Comparison of ENCODE assay signal across 17 cellular contexts in the genomic region with DNA sequence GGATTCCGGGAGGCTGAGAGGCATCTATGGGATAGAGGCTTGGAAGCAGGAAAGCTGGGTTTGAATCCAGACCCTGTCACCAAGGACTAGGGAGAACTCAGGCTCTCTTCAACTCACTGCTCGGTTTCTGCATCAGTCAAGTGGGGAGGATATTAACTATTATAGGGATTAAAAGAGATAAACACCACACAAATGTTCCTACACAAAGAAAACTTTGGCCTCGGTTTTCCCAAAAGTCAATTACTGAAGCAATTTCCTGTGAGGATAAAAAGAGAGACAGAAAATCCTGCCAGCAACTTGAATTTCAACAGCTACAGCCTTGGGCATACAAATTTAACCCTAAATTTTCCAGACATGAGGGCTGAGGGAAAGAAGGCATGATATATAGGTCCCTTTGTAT. TPM values are rescaled to one million over a fixed set of nuclear protein-coding genes. Genes with fewer than 3 reads are reported as not detected.
DNase-seq lines count a peak whose midpoint lies in the region; ATAC-seq and TF ChIP-seq lines count a peak whose summit lies in the region.
"Had no signal": no experiment of that assay in that cellular context is flagged by ENCODE, and none has a peak within 500 bp of the region (broad histone marks: within the 10 kb centered on the region; RNA-seq: fewer than 3 reads in every experiment).

No MANE protein-coding gene starts in this region.

- no peak for DNase-seq in SK-N-SH
- no peak for DNase-seq in esophagus squamous epithelium (lab: John Stamatoyannopoulos, UW)
- no peak for DNase-seq in upper lobe of left lung
- DNase-seq in activated CD4-positive, alpha-beta T cell treated with anti-CD3 and anti-CD28 coated beads for 4 hours, result no peak
- no peak for DNase-seq in LoVo (ENCODE audit: low spot score)
- DNase-seq in NCI-H128 (lab: John Stamatoyannopoulos, UW; ENCODE audit: unreplicated experiment), result no peak
- DNase-seq: activated B cell treated with CpG ODN at 0.5 μM for 24 hours; activated CD8-positive, alpha-beta memory T cell treated with anti-CD3 and anti-CD28 coated beads, Interleukin-2, amount 10 ng/mL, durations not matched to agents 7 days and 5 days; activated effector memory CD4-positive, alpha-beta T cell treated with anti-CD3 and anti-CD28 coated beads, Interleukin-2, amount 50 U/mL, for 16 hours; anterior cingulate cortex; MM.1S; NCI-H2029; SHP77; stimulated activated CD4-positive, alpha-beta T cell treated with anti-CD3 and anti-CD28 coated beads, Interleukin-4, amount 100 ng/mL, for 1 hour; T-helper 2 cell had no signal

- H3F3A ChIP-seq in SK-N-SH (replicated peaks; ENCODE audit: insufficient read depth), result peaks cover 12% of the 10 kb centered on the region

- peaks cover 58% of the 10 kb centered on the region for H3K79me2 ChIP-seq in SK-N-SH (ENCODE audit: insufficient read depth)

- H3K36me3 ChIP-seq in SK-N-SH (replicated peaks in 1 of 2; ENCODE audit: control insufficient read depth in 1 of 2, insufficient read depth in 2 of 2, low read length in 1 of 2) (peaks cover 45 to 49% of the 10 kb centered on the region in 2 experiments), esophagus squamous epithelium (peaks cover 0 to 63% (median 0%) of the 10 kb centered on the region in 3 donors), muscle layer of duodenum (ENCODE audit: control insufficient read depth in 1 of 2, insufficient read depth in 2 of 2, low read length in 2 of 2) (peaks cover 8 to 19% of the 10 kb centered on the region in 2 donors), upper lobe of left lung (peaks cover 0 to 15% (median 0%) of the 10 kb centered on the region in 4 donors)

- H3K27me3 ChIP-seq in SK-N-SH (ENCODE audit: insufficient read depth), result no peaks in the 10 kb centered on the region
- H3K27me3 ChIP-seq in esophagus squamous epithelium, result no peaks in the 10 kb centered on the region
- no peaks in the 10 kb centered on the region for H3K27me3 ChIP-seq in muscle layer of duodenum (ENCODE audit: low read depth, low read length)
- no peaks in the 10 kb centered on the region for H3K27me3 ChIP-seq in upper lobe of left lung

- peak overlapping the region; percentile 43 for H3K4me2 ChIP-seq in SK-N-SH

- 40% methylated on average over 3 of the region's 3 CpGs for WGBS in SK-N-SH (ENCODE audit: low lambda C conversion rate)
- 14 to 31% methylated on average over 2 to 3 of the region's 3 CpGs for WGBS in esophagus squamous epithelium, 2 donors
- 55 to 57% methylated on average over 3 of the region's 3 CpGs for WGBS in upper lobe of left lung, 2 donors

- H3K9me3 ChIP-seq in SK-N-SH (no peaks in the 10 kb centered on the region), esophagus squamous epithelium (no peaks in the 10 kb centered on the region), muscle layer of duodenum (ENCODE audit: control insufficient read depth in 1 of 2, low read length in 2 of 2) (no peaks in the 10 kb centered on the region), upper lobe of left lung (no peaks in the 10 kb centered on the region)

- H4K20me1 ChIP-seq in SK-N-SH (ENCODE audit: insufficient read depth), result no peaks in the 10 kb centered on the region

- TF ChIP-seq CTCF in SK-N-SH (IDR thresholded peaks at IDR 0.05), result no peak
- no peak for TF ChIP-seq CTCF in esophagus squamous epithelium (IDR thresholded peaks at IDR 0.05)
- TF ChIP-seq CTCF in upper lobe of left lung (IDR thresholded peaks at IDR 0.05), result no peak

- no peak for ATAC-seq in upper lobe of left lung (ENCODE audit: low FRiP score in 2 of 2)
- ATAC-seq: activated CD8-positive, alpha-beta memory T cell treated with anti-CD3 and anti-CD28 coated beads, Interleukin-2, amount 10 ng/mL, durations not matched to agents 7 days and 5 days; GM12878 had no signal

- TF ChIP-seq EP300 in SK-N-SH (IDR thresholded peaks at IDR 0.05; ENCODE audit: borderline replicate concordance in 1 of 2, low read depth in 1 of 2, low read length in 1 of 2) (no peak), upper lobe of left lung (IDR thresholded peaks at IDR 0.05) (no peak)

- CTCF ChIA-PET in SK-N-SH (lab: Yijun Ruan, JAX), result interaction anchor here (1.0 to 2.4 kb wide), 3 partner anchors 50 to 90 kb away, joined by 3 to 8 read pairs (median 3); no protein-coding TSS in a partner anchor

- H3K4me1 ChIP-seq in SK-N-SH (ENCODE audit: control insufficient read depth in 1 of 2, insufficient read depth in 2 of 2, low read depth in 1 of 2, low read length in 1 of 2), result peaks cover 36 to 42% of the 10 kb centered on the region in 2 experiments
- H3K4me1 ChIP-seq in esophagus squamous epithelium, result peaks cover 3 to 59% (median 11%) of the 10 kb centered on the region in 3 donors
- peaks cover 0 to 7% of the 10 kb centered on the region in 2 donors for H3K4me1 ChIP-seq in muscle layer of duodenum (ENCODE audit: control insufficient read depth in 1 of 2, insufficient read depth in 2 of 2, low read length in 2 of 2)
- H3K4me1 ChIP-seq in upper lobe of left lung, result peaks cover 0 to 4% (median 2%) of the 10 kb centered on the region in 4 donors

- intact Hi-C loops in esophagus squamous epithelium (cut with DNase I), result no loop called here

- TF ChIP-seq RAD21 in SK-N-SH (IDR thresholded peaks at IDR 0.05; ENCODE audit: low read length), result no peak

- POLR2A ChIA-PET in SK-N-SH (lab: Yijun Ruan, JAX), result no interaction called here

- H3K27ac ChIP-seq in SK-N-SH (ENCODE audit: low read depth in 2 of 2, low read length in 1 of 2), result peak overlapping the region; percentile 66 to 90
- H3K27ac ChIP-seq in esophagus squamous epithelium, result peak overlapping the region in 3 of 4 donors; percentile 18 to 60 (median 50)
- H3K27ac ChIP-seq in muscle layer of duodenum (ENCODE audit: low read length), result peak overlapping the region; percentile 47
- H3K27ac ChIP-seq in upper lobe of left lung, result peak overlapping the region in 3 of 4 donors; percentile 8 to 38 (median 13)

- TF ChIP-seq POLR2A in esophagus squamous epithelium (IDR thresholded peaks at IDR 0.05) (no peak), upper lobe of left lung (IDR thresholded peaks at IDR 0.05) (no peak)

- H3K4me3 ChIP-seq in SK-N-SH (ENCODE audit: low read depth in 2 of 2, low read length in 1 of 2) (no peak overlapping the region), esophagus squamous epithelium (no peak overlapping the region), muscle layer of duodenum (ENCODE audit: low read depth in 1 of 2, low read length in 2 of 2) (no peak overlapping the region), upper lobe of left lung (no peak overlapping the region)
- H3K4me3 ChIP-seq: GM12878 had no signal

- no peaks in the 10 kb centered on the region for H3K9me2 ChIP-seq in SK-N-SH

- no peak overlapping the region for H2AFZ ChIP-seq in SK-N-SH (ENCODE audit: low read depth)

- peak overlapping the region; percentile 37; the same call in 1 of the 2 replicates for H3K9ac ChIP-seq in SK-N-SH

TF ChIP-seq in SK-N-SH, 30 proteins besides CTCF, POLR2A, EP300 and RAD21 (continues in another document):
- TF ChIP-seq CHD2 (IDR thresholded peaks at IDR 0.05; ENCODE audit: low read length, partially characterized antibody) (no peak), TCF12 (IDR thresholded peaks at IDR 0.05) (no peak), FOXJ3 (CRISPR knock-in tag; IDR thresholded peaks at IDR 0.05) (no peak), TAF1 (IDR thresholded peaks at IDR 0.05; ENCODE audit: borderline replicate concordance, low read depth, low read length) (no peak), POLR2AphosphoS5 (IDR thresholded peaks at IDR 0.05; ENCODE audit: low read depth, low read length) (no peak), RFX5 (IDR thresholded peaks at IDR 0.05; ENCODE audit: low read length) (no peak), FOXM1 (IDR thresholded peaks at IDR 0.05; ENCODE audit: low read depth) (no peak)
- TF ChIP-seq, protein P1, sequence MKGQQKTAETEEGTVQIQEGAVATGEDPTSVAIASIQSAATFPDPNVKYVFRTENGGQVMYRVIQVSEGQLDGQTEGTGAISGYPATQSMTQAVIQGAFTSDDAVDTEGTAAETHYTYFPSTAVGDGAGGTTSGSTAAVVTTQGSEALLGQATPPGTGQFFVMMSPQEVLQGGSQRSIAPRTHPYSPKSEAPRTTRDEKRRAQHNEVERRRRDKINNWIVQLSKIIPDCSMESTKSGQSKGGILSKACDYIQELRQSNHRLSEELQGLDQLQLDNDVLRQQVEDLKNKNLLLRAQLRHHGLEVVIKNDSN (IDR thresholded peaks at IDR 0.05; ENCODE audit: borderline replicate concordance, low read depth), result no peak
- TF ChIP-seq, protein P2, sequence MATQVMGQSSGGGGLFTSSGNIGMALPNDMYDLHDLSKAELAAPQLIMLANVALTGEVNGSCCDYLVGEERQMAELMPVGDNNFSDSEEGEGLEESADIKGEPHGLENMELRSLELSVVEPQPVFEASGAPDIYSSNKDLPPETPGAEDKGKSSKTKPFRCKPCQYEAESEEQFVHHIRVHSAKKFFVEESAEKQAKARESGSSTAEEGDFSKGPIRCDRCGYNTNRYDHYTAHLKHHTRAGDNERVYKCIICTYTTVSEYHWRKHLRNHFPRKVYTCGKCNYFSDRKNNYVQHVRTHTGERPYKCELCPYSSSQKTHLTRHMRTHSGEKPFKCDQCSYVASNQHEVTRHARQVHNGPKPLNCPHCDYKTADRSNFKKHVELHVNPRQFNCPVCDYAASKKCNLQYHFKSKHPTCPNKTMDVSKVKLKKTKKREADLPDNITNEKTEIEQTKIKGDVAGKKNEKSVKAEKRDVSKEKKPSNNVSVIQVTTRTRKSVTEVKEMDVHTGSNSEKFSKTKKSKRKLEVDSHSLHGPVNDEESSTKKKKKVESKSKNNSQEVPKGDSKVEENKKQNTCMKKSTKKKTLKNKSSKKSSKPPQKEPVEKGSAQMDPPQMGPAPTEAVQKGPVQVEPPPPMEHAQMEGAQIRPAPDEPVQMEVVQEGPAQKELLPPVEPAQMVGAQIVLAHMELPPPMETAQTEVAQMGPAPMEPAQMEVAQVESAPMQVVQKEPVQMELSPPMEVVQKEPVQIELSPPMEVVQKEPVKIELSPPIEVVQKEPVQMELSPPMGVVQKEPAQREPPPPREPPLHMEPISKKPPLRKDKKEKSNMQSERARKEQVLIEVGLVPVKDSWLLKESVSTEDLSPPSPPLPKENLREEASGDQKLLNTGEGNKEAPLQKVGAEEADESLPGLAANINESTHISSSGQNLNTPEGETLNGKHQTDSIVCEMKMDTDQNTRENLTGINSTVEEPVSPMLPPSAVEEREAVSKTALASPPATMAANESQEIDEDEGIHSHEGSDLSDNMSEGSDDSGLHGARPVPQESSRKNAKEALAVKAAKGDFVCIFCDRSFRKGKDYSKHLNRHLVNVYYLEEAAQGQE (IDR thresholded peaks at IDR 0.05; ENCODE audit: low read depth, low read length), result no peak
- TF ChIP-seq, protein P3, sequence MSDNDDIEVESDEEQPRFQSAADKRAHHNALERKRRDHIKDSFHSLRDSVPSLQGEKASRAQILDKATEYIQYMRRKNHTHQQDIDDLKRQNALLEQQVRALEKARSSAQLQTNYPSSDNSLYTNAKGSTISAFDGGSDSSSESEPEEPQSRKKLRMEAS (IDR thresholded peaks at IDR 0.05; ENCODE audit: low read depth), result no peak

RNA-seq across cellular contexts. Expression of a gene that starts 36.0 kb away (rescaled TPM):
- 328 and 481 TPM in 2 replicates for polyA plus RNA-seq in SK-N-SH (2012; rRNA removed)
- polyA plus RNA-seq in SK-N-SH (2012; cell fraction: cytosol; rRNA removed), result 217 and 321 TPM in 2 replicates
- polyA plus RNA-seq in SK-N-SH (2012; cell fraction: nucleus; rRNA removed), result 338 and 344 TPM in 2 replicates
- total RNA-seq in esophagus squamous epithelium, result 100 to 1,000 TPM in 1 of 4 donors, 10 to 100 TPM in 3; 68.4 to 114 (median 79.7) TPM
- total RNA-seq in upper lobe of left lung, result 100 to 1,000 TPM in 4 of 6 donors, 10 to 100 TPM in 2; 81.5 to 145 (median 106) TPM
- total RNA-seq: activated B cell treated with CpG ODN at 0.5 μM for 24 hours had no signal

Comparison
In these comparisons a context has a peak if more than half of its experiments do, and no peak if none do; other contexts are left out.
1. H3K27ac ChIP-seq: peak in every context shown above with its lines; median percentile 78 in SK-N-SH; 50 in esophagus squamous epithelium; 47 in muscle layer of duodenum; 13 in upper lobe of left lung.